Comparison of ENCODE assay signal across 1 cellular context in the genomic region with DNA sequence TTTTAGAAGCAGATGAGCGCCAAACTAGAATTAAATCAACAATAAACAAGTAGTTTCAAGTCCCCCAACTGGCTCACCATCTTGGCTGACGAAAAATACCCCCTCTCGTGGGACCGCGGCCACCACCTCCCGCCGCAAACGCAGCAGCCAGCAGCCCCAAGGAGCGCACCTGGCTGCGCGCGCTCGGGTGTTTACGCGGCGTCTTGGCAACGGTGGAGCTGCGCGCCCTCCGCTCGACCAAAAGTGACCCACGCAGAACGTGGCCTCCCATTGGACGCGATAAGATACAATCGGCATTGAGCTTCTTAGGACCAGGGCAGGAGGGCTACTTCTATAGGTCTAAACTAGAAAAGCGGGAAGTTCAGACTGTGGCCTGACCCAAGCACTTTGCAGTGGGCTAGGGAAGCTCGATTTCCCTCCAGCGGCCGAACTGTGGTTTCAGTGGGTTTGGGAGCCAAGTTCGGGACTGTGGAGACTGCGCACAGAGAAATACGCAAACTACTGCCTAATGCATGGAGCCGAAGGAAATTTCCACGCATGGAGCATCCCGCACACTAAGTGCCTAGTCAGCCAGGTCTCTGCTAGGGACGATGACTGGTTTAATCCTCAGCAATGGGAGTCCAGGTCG.
TF ChIP-seq lines count a peak whose summit lies in the region.

A gene with protein sequence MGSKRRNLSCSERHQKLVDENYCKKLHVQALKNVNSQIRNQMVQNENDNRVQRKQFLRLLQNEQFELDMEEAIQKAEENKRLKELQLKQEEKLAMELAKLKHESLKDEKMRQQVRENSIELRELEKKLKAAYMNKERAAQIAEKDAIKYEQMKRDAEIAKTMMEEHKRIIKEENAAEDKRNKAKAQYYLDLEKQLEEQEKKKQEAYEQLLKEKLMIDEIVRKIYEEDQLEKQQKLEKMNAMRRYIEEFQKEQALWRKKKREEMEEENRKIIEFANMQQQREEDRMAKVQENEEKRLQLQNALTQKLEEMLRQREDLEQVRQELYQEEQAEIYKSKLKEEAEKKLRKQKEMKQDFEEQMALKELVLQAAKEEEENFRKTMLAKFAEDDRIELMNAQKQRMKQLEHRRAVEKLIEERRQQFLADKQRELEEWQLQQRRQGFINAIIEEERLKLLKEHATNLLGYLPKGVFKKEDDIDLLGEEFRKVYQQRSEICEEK (minus strand): TSS at position 245 of the 628 bp plus-strand sequence. CDS start 165 bp downstream, at position 80.

TF ChIP-seq in PFSK-1, 5 proteins besides CTCF, POLR2A, EP300 and RAD21 (continued from another document):
- TF ChIP-seq, protein P1, sequence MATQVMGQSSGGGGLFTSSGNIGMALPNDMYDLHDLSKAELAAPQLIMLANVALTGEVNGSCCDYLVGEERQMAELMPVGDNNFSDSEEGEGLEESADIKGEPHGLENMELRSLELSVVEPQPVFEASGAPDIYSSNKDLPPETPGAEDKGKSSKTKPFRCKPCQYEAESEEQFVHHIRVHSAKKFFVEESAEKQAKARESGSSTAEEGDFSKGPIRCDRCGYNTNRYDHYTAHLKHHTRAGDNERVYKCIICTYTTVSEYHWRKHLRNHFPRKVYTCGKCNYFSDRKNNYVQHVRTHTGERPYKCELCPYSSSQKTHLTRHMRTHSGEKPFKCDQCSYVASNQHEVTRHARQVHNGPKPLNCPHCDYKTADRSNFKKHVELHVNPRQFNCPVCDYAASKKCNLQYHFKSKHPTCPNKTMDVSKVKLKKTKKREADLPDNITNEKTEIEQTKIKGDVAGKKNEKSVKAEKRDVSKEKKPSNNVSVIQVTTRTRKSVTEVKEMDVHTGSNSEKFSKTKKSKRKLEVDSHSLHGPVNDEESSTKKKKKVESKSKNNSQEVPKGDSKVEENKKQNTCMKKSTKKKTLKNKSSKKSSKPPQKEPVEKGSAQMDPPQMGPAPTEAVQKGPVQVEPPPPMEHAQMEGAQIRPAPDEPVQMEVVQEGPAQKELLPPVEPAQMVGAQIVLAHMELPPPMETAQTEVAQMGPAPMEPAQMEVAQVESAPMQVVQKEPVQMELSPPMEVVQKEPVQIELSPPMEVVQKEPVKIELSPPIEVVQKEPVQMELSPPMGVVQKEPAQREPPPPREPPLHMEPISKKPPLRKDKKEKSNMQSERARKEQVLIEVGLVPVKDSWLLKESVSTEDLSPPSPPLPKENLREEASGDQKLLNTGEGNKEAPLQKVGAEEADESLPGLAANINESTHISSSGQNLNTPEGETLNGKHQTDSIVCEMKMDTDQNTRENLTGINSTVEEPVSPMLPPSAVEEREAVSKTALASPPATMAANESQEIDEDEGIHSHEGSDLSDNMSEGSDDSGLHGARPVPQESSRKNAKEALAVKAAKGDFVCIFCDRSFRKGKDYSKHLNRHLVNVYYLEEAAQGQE (IDR thresholded peaks at IDR 0.05; ENCODE audit: insufficient read depth in 1 of 2, low read depth in 2 of 2, low read length in 2 of 2) = 0 out of 4 replicates have a peak, but pooled peaks of 1 of the 2 experiments have one; percentile 27
- TF ChIP-seq POLR2AphosphoS5 (IDR thresholded peaks at IDR 0.05; ENCODE audit: low read depth, low read length) (peak; percentile 73), SIN3A (IDR thresholded peaks at IDR 0.05; ENCODE audit: borderline replicate concordance, insufficient read depth, low read length) (peak; percentile 86; the same call in 1 of the 2 replicates), TAF1 (IDR thresholded peaks at IDR 0.05; ENCODE audit: borderline replicate concordance, insufficient read depth, low read length) (no peak)
